Comparison of ENCODE assay signal across 10 cellular contexts in the genomic region with DNA sequence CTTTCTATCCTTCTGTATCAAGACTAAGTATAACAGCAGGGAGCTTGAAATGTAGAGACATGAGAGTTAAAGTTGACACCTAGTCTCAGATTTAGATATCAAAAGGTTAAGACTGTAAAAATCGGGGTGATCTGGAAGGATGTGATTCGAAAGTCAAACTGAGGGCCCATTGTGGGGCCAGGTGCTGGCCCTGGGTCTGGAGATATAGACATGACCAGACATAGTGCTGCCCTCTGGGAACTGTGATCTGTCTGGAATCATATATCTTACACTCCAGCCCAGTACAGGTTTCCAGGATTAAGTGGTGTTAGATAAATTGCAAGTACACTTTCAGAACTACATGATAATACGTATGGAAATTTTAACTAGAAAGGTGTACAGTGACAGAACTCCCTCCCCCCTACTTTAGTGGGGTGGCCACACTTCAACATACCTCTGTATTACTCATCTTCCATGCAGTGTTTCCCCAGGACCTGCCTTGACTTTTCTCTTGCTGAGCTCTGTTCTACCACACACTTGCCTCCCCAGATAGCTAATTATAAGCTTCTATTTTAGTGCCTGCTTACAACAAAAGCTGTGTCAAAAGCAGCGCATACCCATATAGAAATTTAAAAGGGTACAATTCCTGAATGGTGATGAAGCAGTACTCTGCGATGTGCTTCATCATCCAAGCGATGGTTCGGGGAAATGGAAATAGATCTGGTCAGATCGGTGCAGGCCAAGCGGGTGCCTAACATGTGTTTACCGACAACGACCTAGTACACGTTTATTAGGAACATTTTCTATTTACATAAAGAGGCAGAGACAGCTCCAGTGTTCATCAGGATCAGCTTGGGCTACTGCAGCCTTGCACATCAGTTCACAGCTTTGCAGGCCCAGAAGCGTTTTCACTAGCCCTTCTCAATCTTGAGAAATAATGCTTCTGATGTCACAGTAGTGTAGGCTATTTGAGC.
DNase-seq lines count a peak whose midpoint lies in the region; ATAC-seq and TF ChIP-seq lines count a peak whose summit lies in the region.
"Had no signal": no experiment of that assay in that cellular context is flagged by ENCODE, and none has a peak within 500 bp of the region (broad histone marks: within the 10 kb centered on the region; RNA-seq: fewer than 3 reads in every experiment).

No MANE protein-coding gene starts in this region.

- H3K4me1 Mint-ChIP-seq in activated CD8-positive, alpha-beta T cell treated with anti-CD3 and anti-CD28 coated beads for 36 hours (ENCODE audit: low read depth), result peaks cover 41% of the 10 kb centered on the region
- peaks cover 50% of the 10 kb centered on the region for H3K4me1 Mint-ChIP-seq in activated CD8-positive, alpha-beta T cell treated with anti-CD3 and anti-CD28 coated beads, Interleukin-2, amount 10 ng/mL, durations not matched to agents 7 days and 5 days (ENCODE audit: low read depth)

- H3K27ac Mint-ChIP-seq in activated CD8-positive, alpha-beta T cell treated with anti-CD3 and anti-CD28 coated beads for 36 hours, result peak overlapping the region; percentile 67
- no peak overlapping the region for H3K27ac Mint-ChIP-seq in activated CD8-positive, alpha-beta T cell treated with anti-CD3 and anti-CD28 coated beads, Interleukin-2, amount 10 ng/mL, durations not matched to agents 7 days and 5 days

- intact Hi-C loops in activated CD8-positive, alpha-beta T cell treated with anti-CD3 and anti-CD28 coated beads for 36 hours (cut with micrococcal nuclease), result no loop called here
- intact Hi-C loops in dorsolateral prefrontal cortex (cut with DNase I), result no loop called here

- no peaks in the 10 kb centered on the region for H3K27me3 ChIP-seq in dorsolateral prefrontal cortex
- H3K27me3 ChIP-seq: BLaER1 had no signal

- peak overlapping the region in 18 of 59 donors; percentile 5 to 62 (median 31) for H3K27ac ChIP-seq in dorsolateral prefrontal cortex
- H3K27ac ChIP-seq: BLaER1 had no signal

- H3K4me3 ChIP-seq in astrocyte of the spinal cord (ENCODE audit: low read depth, low read length), result no peak overlapping the region
- H3K4me3 ChIP-seq in dorsolateral prefrontal cortex, result no peak overlapping the region
- H3K4me3 ChIP-seq: BLaER1 had no signal

- POLR2A ChIA-PET in activated CD8-positive, alpha-beta T cell treated with anti-CD3 and anti-CD28 coated beads for 36 hours (lab: Charles Lee), result interaction anchor here (0.7 to 2.4 kb wide), 7 partner anchors 9 to 351 kb away, joined by 3 to 9 read pairs (median 3); a partner anchor contains a TSS
- POLR2A ChIA-PET in activated CD8-positive, alpha-beta T cell treated with anti-CD3 and anti-CD28 coated beads, Interleukin-2, amount 10 ng/mL, durations not matched to agents 7 days and 5 days (lab: Charles Lee), result interaction anchor here (0.6 to 2.7 kb wide), 2 partner anchors 10 to 76 kb away, joined by 3 to 13 read pairs; no protein-coding TSS in a partner anchor

- no peaks in the 10 kb centered on the region for H3K9me3 Mint-ChIP-seq in activated CD8-positive, alpha-beta T cell treated with anti-CD3 and anti-CD28 coated beads for 36 hours
- H3K9me3 Mint-ChIP-seq in activated CD8-positive, alpha-beta T cell treated with anti-CD3 and anti-CD28 coated beads, Interleukin-2, amount 10 ng/mL, durations not matched to agents 7 days and 5 days (ENCODE audit: insufficient read depth), result no peaks in the 10 kb centered on the region

- CTCF ChIA-PET in activated CD8-positive, alpha-beta T cell treated with anti-CD3 and anti-CD28 coated beads for 36 hours (lab: Charles Lee), result interaction anchor here (1.7 kb wide), 1 partner anchor 9 kb away, joined by 5 read pairs; no protein-coding TSS in a partner anchor
- CTCF ChIA-PET in activated CD8-positive, alpha-beta T cell treated with anti-CD3 and anti-CD28 coated beads, Interleukin-2, amount 10 ng/mL, durations not matched to agents 7 days and 5 days (lab: Charles Lee), result interaction anchor here (0.9 to 2.0 kb wide), 6 partner anchors 9 to 143 kb away, joined by 3 to 8 read pairs (median 4); a partner anchor contains a TSS

- DNase-seq in activated CD8-positive, alpha-beta T cell treated with anti-CD3 and anti-CD28 coated beads for 36 hours, result peak; percentile 48
- no peak for DNase-seq in activated CD8-positive, alpha-beta T cell treated with anti-CD3 and anti-CD28 coated beads, Interleukin-2, amount 10 ng/mL, durations not matched to agents 7 days and 5 days
- peak; percentile 29 for DNase-seq in astrocyte of the spinal cord (ENCODE audit: low read depth, low spot score)
- no peak for DNase-seq in stimulated activated naive CD8-positive, alpha-beta T cell treated with anti-CD3 and anti-CD28 coated beads, Interleukin-15, Interleukin-2, amounts not matched to agents 100 U/mL and 50 U/mL, for 24 hours
- no peak for DNase-seq in dorsolateral prefrontal cortex
- no peak for DNase-seq in epidermal melanocyte (ENCODE audit: insufficient read length, low spot score)
- DNase-seq: islet precursor cell had no signal

- in situ Hi-C loops in astrocyte of the spinal cord (cut with HindIII; ENCODE audit: low sequenced_read_pairs), result no loop called here

- H3K27me3 Mint-ChIP-seq in activated CD8-positive, alpha-beta T cell treated with anti-CD3 and anti-CD28 coated beads for 36 hours, result no peaks in the 10 kb centered on the region
- no peaks in the 10 kb centered on the region for H3K27me3 Mint-ChIP-seq in activated CD8-positive, alpha-beta T cell treated with anti-CD3 and anti-CD28 coated beads, Interleukin-2, amount 10 ng/mL, durations not matched to agents 7 days and 5 days (ENCODE audit: low read depth)

- no peak for TF ChIP-seq CTCF in activated CD8-positive, alpha-beta T cell treated with anti-CD3 and anti-CD28 coated beads for 36 hours (IDR thresholded peaks at IDR 0.05)
- TF ChIP-seq CTCF in astrocyte of the spinal cord (IDR thresholded peaks at IDR 0.05; ENCODE audit: low read depth, low read length) (no peak), dorsolateral prefrontal cortex (IDR thresholded peaks at IDR 0.05 in 54 of 56, conservative IDR thresholded peaks at IDR 0.05 in 2 of 56; ENCODE audit: low read depth in 1 of 56, partially characterized antibody in 56 of 56) (no peak)

- H3K4me3 Mint-ChIP-seq in activated CD8-positive, alpha-beta T cell treated with anti-CD3 and anti-CD28 coated beads for 36 hours, result no peak overlapping the region
- no peak overlapping the region for H3K4me3 Mint-ChIP-seq in activated CD8-positive, alpha-beta T cell treated with anti-CD3 and anti-CD28 coated beads, Interleukin-2, amount 10 ng/mL, durations not matched to agents 7 days and 5 days

- H3K36me3 Mint-ChIP-seq in activated CD8-positive, alpha-beta T cell treated with anti-CD3 and anti-CD28 coated beads for 36 hours (ENCODE audit: low read depth), result peaks cover 3% of the 10 kb centered on the region
- H3K36me3 Mint-ChIP-seq in activated CD8-positive, alpha-beta T cell treated with anti-CD3 and anti-CD28 coated beads, Interleukin-2, amount 10 ng/mL, durations not matched to agents 7 days and 5 days (ENCODE audit: low read depth), result peaks cover 2% of the 10 kb centered on the region

- peak; percentile 82 for ATAC-seq in activated CD8-positive, alpha-beta T cell treated with anti-CD3 and anti-CD28 coated beads for 36 hours
- no peak for ATAC-seq in activated CD8-positive, alpha-beta T cell treated with anti-CD3 and anti-CD28 coated beads, Interleukin-2, amount 10 ng/mL, durations not matched to agents 7 days and 5 days
- ATAC-seq in HG02938 (IDR thresholded peaks at IDR 0.05; ENCODE audit: unreplicated experiment), result peak; percentile 46
- ATAC-seq in stimulated activated naive CD8-positive, alpha-beta T cell treated with anti-CD3 and anti-CD28 coated beads, Interleukin-15, Interleukin-2, amounts not matched to agents 100 U/mL and 50 U/mL, for 24 hours, result peak; percentile 89
- no peak for ATAC-seq in GM18511 (IDR thresholded peaks at IDR 0.05; ENCODE audit: unreplicated experiment)

Comparison
In these comparisons a context has a peak if more than half of its experiments do, and no peak if none do; other contexts are left out.
1. ATAC-seq: peak in activated CD8-positive, alpha-beta T cell treated with anti-CD3 and anti-CD28 coated beads for 36 hours (single experiment), HG02938 (single experiment) and stimulated activated naive CD8-positive, alpha-beta T cell treated with anti-CD3 and anti-CD28 coated beads, Interleukin-15, Interleukin-2, amounts not matched to agents 100 U/mL and 50 U/mL, for 24 hours (single experiment); none in activated CD8-positive, alpha-beta T cell treated with anti-CD3 and anti-CD28 coated beads, Interleukin-2, amount 10 ng/mL, durations not matched to agents 7 days and 5 days (single experiment) and GM18511 (single experiment).
2. DNase-seq: peak in activated CD8-positive, alpha-beta T cell treated with anti-CD3 and anti-CD28 coated beads for 36 hours (single experiment) and astrocyte of the spinal cord (single experiment); none in activated CD8-positive, alpha-beta T cell treated with anti-CD3 and anti-CD28 coated beads, Interleukin-2, amount 10 ng/mL, durations not matched to agents 7 days and 5 days (single experiment), stimulated activated naive CD8-positive, alpha-beta T cell treated with anti-CD3 and anti-CD28 coated beads, Interleukin-15, Interleukin-2, amounts not matched to agents 100 U/mL and 50 U/mL, for 24 hours (single experiment), dorsolateral prefrontal cortex (0 of 10) and epidermal melanocyte (single experiment).